ENCODE assay signal across 1 cellular context in the genomic region with DNA sequence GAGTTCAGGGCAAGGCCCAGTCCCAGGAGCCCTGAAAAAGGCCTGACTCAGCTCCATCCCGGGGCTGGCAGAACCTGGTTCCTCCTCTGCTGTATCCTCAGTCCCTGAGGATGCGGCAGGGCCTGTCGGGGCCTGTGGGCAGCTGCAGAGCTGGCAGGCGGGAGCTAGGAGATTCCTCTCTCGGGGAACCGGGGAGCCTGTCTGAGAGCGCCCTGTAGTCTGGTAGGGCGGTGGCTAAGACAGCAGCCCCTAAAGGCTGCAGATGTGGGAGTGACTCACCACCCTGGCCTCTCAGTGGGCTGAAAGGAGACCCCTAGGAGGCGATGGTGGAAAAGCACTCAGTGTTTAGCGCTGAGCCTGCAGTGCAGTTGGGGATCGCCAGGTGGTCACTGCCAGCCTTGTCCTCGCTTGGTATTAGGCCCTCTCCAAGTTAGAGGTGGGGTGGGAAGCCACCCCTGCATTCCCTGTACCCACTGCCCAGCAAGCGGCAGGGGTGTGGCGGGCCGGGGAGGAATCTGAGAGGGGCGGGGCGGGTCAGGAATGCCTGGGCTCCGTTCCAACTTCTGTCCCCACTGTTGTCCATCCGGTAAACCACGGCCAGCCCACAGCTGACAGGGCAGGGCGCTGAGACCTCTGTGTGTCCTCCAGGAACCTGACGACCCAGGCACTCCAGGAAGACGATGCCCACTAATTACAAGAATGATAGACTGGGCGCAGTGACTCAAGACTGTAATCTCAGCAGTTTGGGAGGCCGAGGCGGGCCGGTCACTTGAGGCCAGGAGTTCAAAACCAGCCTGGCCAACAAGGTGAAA.
TF ChIP-seq lines count a peak whose summit lies in the region.

No MANE protein-coding gene starts in this region.

TF ChIP-seq in HepG2, 621 proteins besides CTCF, POLR2A, EP300 and RAD21 (continued from another document and continues in another):
- TF ChIP-seq, protein P1, sequence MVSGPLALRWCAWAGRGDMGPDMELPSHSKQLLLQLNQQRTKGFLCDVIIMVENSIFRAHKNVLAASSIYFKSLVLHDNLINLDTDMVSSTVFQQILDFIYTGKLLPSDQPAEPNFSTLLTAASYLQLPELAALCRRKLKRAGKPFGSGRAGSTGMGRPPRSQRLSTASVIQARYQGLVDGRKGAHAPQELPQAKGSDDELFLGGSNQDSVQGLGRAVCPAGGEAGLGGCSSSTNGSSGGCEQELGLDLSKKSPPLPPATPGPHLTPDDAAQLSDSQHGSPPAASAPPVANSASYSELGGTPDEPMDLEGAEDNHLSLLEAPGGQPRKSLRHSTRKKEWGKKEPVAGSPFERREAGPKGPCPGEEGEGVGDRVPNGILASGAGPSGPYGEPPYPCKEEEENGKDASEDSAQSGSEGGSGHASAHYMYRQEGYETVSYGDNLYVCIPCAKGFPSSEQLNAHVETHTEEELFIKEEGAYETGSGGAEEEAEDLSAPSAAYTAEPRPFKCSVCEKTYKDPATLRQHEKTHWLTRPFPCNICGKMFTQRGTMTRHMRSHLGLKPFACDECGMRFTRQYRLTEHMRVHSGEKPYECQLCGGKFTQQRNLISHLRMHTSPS (CRISPR knock-in tag; IDR thresholded peaks at IDR 0.05; ENCODE audit: low read depth), result peak; percentile 90
- TF ChIP-seq ZNF251 (CRISPR knock-in tag; IDR thresholded peaks at IDR 0.05), result no peak
- 0 out of 2 replicates have a peak, but pooled peaks have one; percentile 17 for TF ChIP-seq ZMYM2 (CRISPR knock-in tag; IDR thresholded peaks at IDR 0.05)
- TF ChIP-seq RXRA (CRISPR knock-in tag; IDR thresholded peaks at IDR 0.05), result peak; percentile 44; the same call in 1 of the 2 replicates
- TF ChIP-seq RBM39 (IDR thresholded peaks at IDR 0.05; ENCODE audit: low read depth, low read length, poor library complexity, severe bottlenecking), result peak; percentile 69
- TF ChIP-seq, protein P2, sequence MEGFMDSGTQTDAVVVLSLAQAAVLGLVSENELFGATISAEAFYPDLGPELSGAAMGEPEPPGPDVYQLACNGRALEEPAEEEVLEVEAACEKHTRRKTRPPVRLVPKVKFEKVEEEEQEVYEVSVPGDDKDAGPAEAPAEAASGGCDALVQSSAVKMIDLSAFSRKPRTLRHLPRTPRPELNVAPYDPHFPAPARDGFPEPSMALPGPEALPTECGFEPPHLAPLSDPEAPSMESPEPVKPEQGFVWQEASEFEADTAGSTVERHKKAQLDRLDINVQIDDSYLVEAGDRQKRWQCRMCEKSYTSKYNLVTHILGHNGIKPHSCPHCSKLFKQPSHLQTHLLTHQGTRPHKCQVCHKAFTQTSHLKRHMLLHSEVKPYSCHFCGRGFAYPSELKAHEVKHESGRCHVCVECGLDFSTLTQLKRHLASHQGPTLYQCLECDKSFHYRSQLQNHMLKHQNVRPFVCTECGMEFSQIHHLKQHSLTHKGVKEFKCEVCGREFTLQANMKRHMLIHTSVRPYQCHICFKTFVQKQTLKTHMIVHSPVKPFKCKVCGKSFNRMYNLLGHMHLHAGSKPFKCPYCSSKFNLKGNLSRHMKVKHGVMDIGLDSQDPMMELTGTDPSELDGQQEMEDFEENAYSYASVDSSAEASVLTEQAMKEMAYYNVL (CRISPR knock-in tag; IDR thresholded peaks at IDR 0.05; ENCODE audit: borderline replicate concordance), result peak; percentile 41; the same call in 1 of the 2 replicates
- peak; percentile 43; the same call in 1 of the 2 replicates for TF ChIP-seq KAT8 (CRISPR knock-in tag; IDR thresholded peaks at IDR 0.05)
- TF ChIP-seq, protein P3, sequence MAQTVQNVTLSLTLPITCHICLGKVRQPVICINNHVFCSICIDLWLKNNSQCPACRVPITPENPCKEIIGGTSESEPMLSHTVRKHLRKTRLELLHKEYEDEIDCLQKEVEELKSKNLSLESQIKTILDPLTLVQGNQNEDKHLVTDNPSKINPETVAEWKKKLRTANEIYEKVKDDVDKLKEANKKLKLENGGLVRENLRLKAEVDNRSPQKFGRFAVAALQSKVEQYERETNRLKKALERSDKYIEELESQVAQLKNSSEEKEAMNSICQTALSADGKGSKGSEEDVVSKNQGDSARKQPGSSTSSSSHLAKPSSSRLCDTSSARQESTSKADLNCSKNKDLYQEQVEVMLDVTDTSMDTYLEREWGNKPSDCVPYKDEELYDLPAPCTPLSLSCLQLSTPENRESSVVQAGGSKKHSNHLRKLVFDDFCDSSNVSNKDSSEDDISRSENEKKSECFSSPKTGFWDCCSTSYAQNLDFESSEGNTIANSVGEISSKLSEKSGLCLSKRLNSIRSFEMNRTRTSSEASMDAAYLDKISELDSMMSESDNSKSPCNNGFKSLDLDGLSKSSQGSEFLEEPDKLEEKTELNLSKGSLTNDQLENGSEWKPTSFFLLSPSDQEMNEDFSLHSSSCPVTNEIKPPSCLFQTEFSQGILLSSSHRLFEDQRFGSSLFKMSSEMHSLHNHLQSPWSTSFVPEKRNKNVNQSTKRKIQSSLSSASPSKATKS (CRISPR knock-in tag; IDR thresholded peaks at IDR 0.05), result peak; percentile 57; the same call in 1 of the 2 replicates
- peak; percentile 15; the same call in 1 of the 2 replicates for TF ChIP-seq ZNF263 (CRISPR knock-in tag; IDR thresholded peaks at IDR 0.05)
- no peak for TF ChIP-seq KAT2B (IDR thresholded peaks at IDR 0.05; ENCODE audit: borderline replicate concordance, low read depth, low read length)
- peak; percentile 63 for TF ChIP-seq GABPB1 (CRISPR knock-in tag; IDR thresholded peaks at IDR 0.05)
- TF ChIP-seq, protein P4, sequence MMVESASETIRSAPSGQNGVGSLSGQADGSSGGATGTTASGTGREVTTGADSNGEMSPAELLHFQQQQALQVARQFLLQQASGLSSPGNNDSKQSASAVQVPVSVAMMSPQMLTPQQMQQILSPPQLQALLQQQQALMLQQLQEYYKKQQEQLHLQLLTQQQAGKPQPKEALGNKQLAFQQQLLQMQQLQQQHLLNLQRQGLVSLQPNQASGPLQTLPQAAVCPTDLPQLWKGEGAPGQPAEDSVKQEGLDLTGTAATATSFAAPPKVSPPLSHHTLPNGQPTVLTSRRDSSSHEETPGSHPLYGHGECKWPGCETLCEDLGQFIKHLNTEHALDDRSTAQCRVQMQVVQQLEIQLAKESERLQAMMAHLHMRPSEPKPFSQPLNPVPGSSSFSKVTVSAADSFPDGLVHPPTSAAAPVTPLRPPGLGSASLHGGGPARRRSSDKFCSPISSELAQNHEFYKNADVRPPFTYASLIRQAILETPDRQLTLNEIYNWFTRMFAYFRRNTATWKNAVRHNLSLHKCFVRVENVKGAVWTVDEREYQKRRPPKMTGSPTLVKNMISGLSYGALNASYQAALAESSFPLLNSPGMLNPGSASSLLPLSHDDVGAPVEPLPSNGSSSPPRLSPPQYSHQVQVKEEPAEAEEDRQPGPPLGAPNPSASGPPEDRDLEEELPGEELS (CRISPR knock-in tag; IDR thresholded peaks at IDR 0.05), result peak; percentile 29; the same call in 1 of the 2 replicates
- TF ChIP-seq, protein P5, sequence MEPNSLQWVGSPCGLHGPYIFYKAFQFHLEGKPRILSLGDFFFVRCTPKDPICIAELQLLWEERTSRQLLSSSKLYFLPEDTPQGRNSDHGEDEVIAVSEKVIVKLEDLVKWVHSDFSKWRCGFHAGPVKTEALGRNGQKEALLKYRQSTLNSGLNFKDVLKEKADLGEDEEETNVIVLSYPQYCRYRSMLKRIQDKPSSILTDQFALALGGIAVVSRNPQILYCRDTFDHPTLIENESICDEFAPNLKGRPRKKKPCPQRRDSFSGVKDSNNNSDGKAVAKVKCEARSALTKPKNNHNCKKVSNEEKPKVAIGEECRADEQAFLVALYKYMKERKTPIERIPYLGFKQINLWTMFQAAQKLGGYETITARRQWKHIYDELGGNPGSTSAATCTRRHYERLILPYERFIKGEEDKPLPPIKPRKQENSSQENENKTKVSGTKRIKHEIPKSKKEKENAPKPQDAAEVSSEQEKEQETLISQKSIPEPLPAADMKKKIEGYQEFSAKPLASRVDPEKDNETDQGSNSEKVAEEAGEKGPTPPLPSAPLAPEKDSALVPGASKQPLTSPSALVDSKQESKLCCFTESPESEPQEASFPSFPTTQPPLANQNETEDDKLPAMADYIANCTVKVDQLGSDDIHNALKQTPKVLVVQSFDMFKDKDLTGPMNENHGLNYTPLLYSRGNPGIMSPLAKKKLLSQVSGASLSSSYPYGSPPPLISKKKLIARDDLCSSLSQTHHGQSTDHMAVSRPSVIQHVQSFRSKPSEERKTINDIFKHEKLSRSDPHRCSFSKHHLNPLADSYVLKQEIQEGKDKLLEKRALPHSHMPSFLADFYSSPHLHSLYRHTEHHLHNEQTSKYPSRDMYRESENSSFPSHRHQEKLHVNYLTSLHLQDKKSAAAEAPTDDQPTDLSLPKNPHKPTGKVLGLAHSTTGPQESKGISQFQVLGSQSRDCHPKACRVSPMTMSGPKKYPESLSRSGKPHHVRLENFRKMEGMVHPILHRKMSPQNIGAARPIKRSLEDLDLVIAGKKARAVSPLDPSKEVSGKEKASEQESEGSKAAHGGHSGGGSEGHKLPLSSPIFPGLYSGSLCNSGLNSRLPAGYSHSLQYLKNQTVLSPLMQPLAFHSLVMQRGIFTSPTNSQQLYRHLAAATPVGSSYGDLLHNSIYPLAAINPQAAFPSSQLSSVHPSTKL (CRISPR knock-in tag; IDR thresholded peaks at IDR 0.05), result peak; percentile 65
- no peak for TF ChIP-seq RFXAP (CRISPR knock-in tag; IDR thresholded peaks at IDR 0.05; ENCODE audit: borderline replicate concordance)
- TF ChIP-seq ZNF724P (CRISPR knock-in tag; IDR thresholded peaks at IDR 0.05; ENCODE audit: borderline replicate concordance), result 0 out of 2 replicates have a peak, but pooled peaks have one; percentile 81
- TF ChIP-seq, protein P6, sequence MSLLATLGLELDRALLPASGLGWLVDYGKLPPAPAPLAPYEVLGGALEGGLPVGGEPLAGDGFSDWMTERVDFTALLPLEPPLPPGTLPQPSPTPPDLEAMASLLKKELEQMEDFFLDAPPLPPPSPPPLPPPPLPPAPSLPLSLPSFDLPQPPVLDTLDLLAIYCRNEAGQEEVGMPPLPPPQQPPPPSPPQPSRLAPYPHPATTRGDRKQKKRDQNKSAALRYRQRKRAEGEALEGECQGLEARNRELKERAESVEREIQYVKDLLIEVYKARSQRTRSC (CRISPR knock-in tag; IDR thresholded peaks at IDR 0.05; ENCODE audit: low read depth), result no peak; the same call in 1 of the 2 replicates
- TF ChIP-seq JUNB (CRISPR knock-in tag; IDR thresholded peaks at IDR 0.05; ENCODE audit: borderline replicate concordance), result no peak
- no peak for TF ChIP-seq HNRNPK (IDR thresholded peaks at IDR 0.05; ENCODE audit: low read depth, low read length, poor library complexity, severe bottlenecking)
- peak; percentile 48; the same call in 1 of the 2 replicates for TF ChIP-seq THAP11 (CRISPR knock-in tag; IDR thresholded peaks at IDR 0.05)
- TF ChIP-seq ZNF792 (CRISPR knock-in tag; IDR thresholded peaks at IDR 0.05), result 0 out of 2 replicates have a peak, but pooled peaks have one; percentile 24
- TF ChIP-seq SAP130 (CRISPR knock-in tag; IDR thresholded peaks at IDR 0.05; ENCODE audit: low read depth), result peak; percentile 66
- TF ChIP-seq, protein P7, sequence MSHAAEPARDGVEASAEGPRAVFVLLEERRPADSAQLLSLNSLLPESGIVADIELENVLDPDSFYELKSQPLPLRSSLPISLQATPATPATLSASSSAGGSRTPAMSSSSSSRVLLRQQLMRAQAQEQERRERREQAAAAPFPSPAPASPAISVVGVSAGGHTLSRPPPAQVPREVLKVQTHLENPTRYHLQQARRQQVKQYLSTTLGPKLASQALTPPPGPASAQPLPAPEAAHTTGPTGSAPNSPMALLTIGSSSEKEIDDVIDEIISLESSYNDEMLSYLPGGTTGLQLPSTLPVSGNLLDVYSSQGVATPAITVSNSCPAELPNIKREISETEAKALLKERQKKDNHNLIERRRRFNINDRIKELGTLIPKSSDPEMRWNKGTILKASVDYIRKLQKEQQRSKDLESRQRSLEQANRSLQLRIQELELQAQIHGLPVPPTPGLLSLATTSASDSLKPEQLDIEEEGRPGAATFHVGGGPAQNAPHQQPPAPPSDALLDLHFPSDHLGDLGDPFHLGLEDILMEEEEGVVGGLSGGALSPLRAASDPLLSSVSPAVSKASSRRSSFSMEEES (CRISPR knock-in tag; IDR thresholded peaks at IDR 0.05), result no peak
- TF ChIP-seq ZNF563 (CRISPR knock-in tag; IDR thresholded peaks at IDR 0.05), result 0 out of 2 replicates have a peak, but pooled peaks have one; percentile 53
- TF ChIP-seq, protein P8, sequence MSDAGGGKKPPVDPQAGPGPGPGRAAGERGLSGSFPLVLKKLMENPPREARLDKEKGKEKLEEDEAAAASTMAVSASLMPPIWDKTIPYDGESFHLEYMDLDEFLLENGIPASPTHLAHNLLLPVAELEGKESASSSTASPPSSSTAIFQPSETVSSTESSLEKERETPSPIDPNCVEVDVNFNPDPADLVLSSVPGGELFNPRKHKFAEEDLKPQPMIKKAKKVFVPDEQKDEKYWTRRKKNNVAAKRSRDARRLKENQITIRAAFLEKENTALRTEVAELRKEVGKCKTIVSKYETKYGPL (CRISPR knock-in tag; IDR thresholded peaks at IDR 0.05), result no peak
- TF ChIP-seq ZNF607 (CRISPR knock-in tag; IDR thresholded peaks at IDR 0.05; ENCODE audit: borderline replicate concordance), result peak; percentile 54; the same call in 1 of the 2 replicates
- TF ChIP-seq, protein P9, sequence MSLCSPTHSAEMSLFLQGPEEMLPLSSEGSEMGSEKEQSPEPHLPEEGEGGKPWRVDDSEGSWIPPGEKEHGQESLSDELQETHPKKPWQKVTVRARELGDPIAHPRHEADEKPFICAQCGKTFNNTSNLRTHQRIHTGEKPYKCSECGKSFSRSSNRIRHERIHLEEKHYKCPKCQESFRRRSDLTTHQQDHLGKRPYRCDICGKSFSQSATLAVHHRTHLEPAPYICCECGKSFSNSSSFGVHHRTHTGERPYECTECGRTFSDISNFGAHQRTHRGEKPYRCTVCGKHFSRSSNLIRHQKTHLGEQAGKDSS (CRISPR knock-in tag; IDR thresholded peaks at IDR 0.05; ENCODE audit: borderline replicate concordance, low read depth), result peak; percentile 57; the same call in 1 of the 2 replicates
- peak; percentile 83 for TF ChIP-seq HDAC2 (CRISPR knock-in tag; IDR thresholded peaks at IDR 0.05)
- no peak for TF ChIP-seq TP53 (CRISPR knock-in tag; conservative IDR thresholded peaks at IDR 0.05)
- TF ChIP-seq ZNF331 (CRISPR knock-in tag; IDR thresholded peaks at IDR 0.05), result 0 out of 2 replicates have a peak, but pooled peaks have one; percentile 44
- TF ChIP-seq ZNF776 (CRISPR knock-in tag; IDR thresholded peaks at IDR 0.05), result no peak
- TF ChIP-seq ZFY (CRISPR knock-in tag; IDR thresholded peaks at IDR 0.05), result peak; percentile 17; the same call in 1 of the 2 replicates
- TF ChIP-seq, protein P10, sequence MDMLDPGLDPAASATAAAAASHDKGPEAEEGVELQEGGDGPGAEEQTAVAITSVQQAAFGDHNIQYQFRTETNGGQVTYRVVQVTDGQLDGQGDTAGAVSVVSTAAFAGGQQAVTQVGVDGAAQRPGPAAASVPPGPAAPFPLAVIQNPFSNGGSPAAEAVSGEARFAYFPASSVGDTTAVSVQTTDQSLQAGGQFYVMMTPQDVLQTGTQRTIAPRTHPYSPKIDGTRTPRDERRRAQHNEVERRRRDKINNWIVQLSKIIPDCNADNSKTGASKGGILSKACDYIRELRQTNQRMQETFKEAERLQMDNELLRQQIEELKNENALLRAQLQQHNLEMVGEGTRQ (IDR thresholded peaks at IDR 0.05; ENCODE audit: low read depth, low read length), result no peak
- TF ChIP-seq, protein P10 (CRISPR knock-in tag; IDR thresholded peaks at IDR 0.05; ENCODE audit: borderline replicate concordance), result no peak
- TF ChIP-seq PHF21A (CRISPR knock-in tag; IDR thresholded peaks at IDR 0.05), result peak; percentile 58; the same call in 1 of the 2 replicates
- TF ChIP-seq ZNF839 (CRISPR knock-in tag; IDR thresholded peaks at IDR 0.05; ENCODE audit: borderline replicate concordance), result peak; percentile 86; the same call in 1 of the 2 replicates
